ENCODE assay signal across 9 cellular contexts in the genomic region with DNA sequence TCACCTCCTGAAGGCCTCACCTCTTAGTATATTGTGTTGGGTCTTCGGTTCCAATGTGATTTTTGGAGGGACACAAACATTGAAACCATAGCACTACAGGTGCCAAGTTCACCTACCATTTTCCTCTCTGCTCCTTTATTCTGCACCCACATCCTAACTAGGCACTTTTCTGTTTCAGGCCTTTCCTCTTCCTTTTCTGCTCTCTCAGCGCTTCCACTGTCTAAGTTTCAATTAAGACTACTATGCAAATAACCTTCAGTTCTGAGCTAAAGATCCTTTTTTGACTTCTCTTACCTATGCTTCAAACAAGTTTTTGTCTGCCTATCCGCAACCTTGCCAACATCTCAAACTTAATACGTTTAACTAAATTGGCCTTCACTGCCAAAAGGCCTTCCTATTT.
"Had no signal": no experiment of that assay in that cellular context is flagged by ENCODE, and none has a peak within 500 bp of the region (broad histone marks: within the 10 kb centered on the region; RNA-seq: fewer than 3 reads in every experiment).

No MANE protein-coding gene starts in this region.

- H3K4me2 ChIP-seq: KMS-11 had no signal

- H3K9me3 Mint-ChIP-seq: H9, IgD-negative memory B cell had no signal

- H3K27me3 Mint-ChIP-seq: IgD-negative memory B cell had no signal

- ATAC-seq: HepG2 had no signal

- FAIRE-seq: H54, HepG2 had no signal

- H3K4me1 Mint-ChIP-seq: H9 had no signal

- H3K36me3 Mint-ChIP-seq: IgD-negative memory B cell had no signal

- DNase-seq: GOT3, H9, HCEC 1CT, KBM-7 had no signal

- H3K9ac ChIP-seq: KMS-11 had no signal

- H3K4me3 Mint-ChIP-seq: H9, IgD-negative memory B cell had no signal

- H3K27ac ChIP-seq: HL-60, KMS-11 had no signal

- H3K27ac Mint-ChIP-seq: H9, IgD-negative memory B cell had no signal
